30 cellular contexts compared by ENCODE assay signal in genomic region chr1:222798975-222799374, GRCh38.
"Had no signal": no experiment of that assay in that cellular context is flagged by ENCODE, and none has a peak within 500 bp of the region (broad histone marks: within the 10 kb centered on the region; RNA-seq: fewer than 3 reads in every experiment).

No MANE protein-coding gene starts in this region.

- H2AFZ ChIP-seq: parathyroid adenoma had no signal

- H3K4me3 ChIP-seq: heart left ventricle, psoas muscle, sigmoid colon, smooth muscle cell, testis, vagina had no signal

- H3K27me3 Mint-ChIP-seq: type B pancreatic cell had no signal

- H3K79me2 ChIP-seq: parathyroid adenoma had no signal

- H3K36me3 ChIP-seq: heart left ventricle, sigmoid colon, vagina, WERI-Rb-1 had no signal

- H3K27ac ChIP-seq: heart left ventricle, parathyroid adenoma, psoas muscle, testis, vagina, WERI-Rb-1 had no signal

- H3K4me1 Mint-ChIP-seq: immature natural killer cell had no signal

- H3K27ac Mint-ChIP-seq: activated CD4-positive, alpha-beta memory T cell treated with anti-CD3 and anti-CD28 coated beads, Interleukin-2, amount 10 ng/mL, durations not matched to agents 7 days and 5 days; activated CD8-positive, alpha-beta memory T cell treated with anti-CD3 and anti-CD28 coated beads, Interleukin-2, amount 10 ng/mL, durations not matched to agents 7 days and 5 days; activated naive CD8-positive, alpha-beta T cell; activated T-helper 2 cell treated with anti-CD3 and anti-CD28 coated beads, Interferon-gamma antibody, Interleukin-2, Interleukin-4, amounts not matched to agents 10 μg/mL and 5 μg/mL and 100 μg/mL, durations not matched to agents 14 hours and 24 hours and 36 hours; immature natural killer cell; T-helper 17 cell; type B pancreatic cell had no signal

- H3K9ac ChIP-seq: parathyroid adenoma had no signal

- H3K4me3 Mint-ChIP-seq: activated CD4-positive, alpha-beta memory T cell treated with anti-CD3 and anti-CD28 coated beads, Interleukin-2, amount 10 ng/mL, durations not matched to agents 7 days and 5 days; activated CD8-positive, alpha-beta memory T cell treated with anti-CD3 and anti-CD28 coated beads, Interleukin-2, amount 10 ng/mL, durations not matched to agents 7 days and 5 days; activated naive CD8-positive, alpha-beta T cell; immature natural killer cell; naive thymus-derived CD8-positive, alpha-beta T cell; neural crest cell; T-helper 17 cell; type B pancreatic cell had no signal

- H3K9me3 Mint-ChIP-seq: activated CD4-positive, alpha-beta memory T cell treated with anti-CD3 and anti-CD28 coated beads, Interleukin-2, amount 10 ng/mL, durations not matched to agents 7 days and 5 days; activated T-helper 2 cell treated with anti-CD3 and anti-CD28 coated beads, Interferon-gamma antibody, Interleukin-2, Interleukin-4, amounts not matched to agents 10 μg/mL and 5 μg/mL and 100 μg/mL, durations not matched to agents 14 hours and 24 hours and 36 hours; immature natural killer cell; naive thymus-derived CD8-positive, alpha-beta T cell; neural crest cell; type B pancreatic cell had no signal

- ATAC-seq: activated CD8-positive, alpha-beta memory T cell treated with anti-CD3 and anti-CD28 coated beads, Interleukin-2, amount 10 ng/mL, durations not matched to agents 7 days and 5 days; heart left ventricle; left colon; naive thymus-derived CD8-positive, alpha-beta T cell; psoas muscle; T-helper 17 cell had no signal

- H3K4me1 ChIP-seq: heart left ventricle, psoas muscle, testis, vagina had no signal

- H3K4me2 ChIP-seq: smooth muscle cell had no signal

- H3K27me3 ChIP-seq: sigmoid colon, testis, vagina had no signal

- DNase-seq: activated CD4-positive, alpha-beta memory T cell treated with anti-CD3 and anti-CD28 coated beads, Interleukin-2, amount 10 ng/mL, durations not matched to agents 7 days and 5 days; activated CD4-positive, alpha-beta T cell treated with anti-CD3 and anti-CD28 coated beads for 48 hours; activated CD8-positive, alpha-beta memory T cell treated with anti-CD3 and anti-CD28 coated beads, Interleukin-2, amount 10 ng/mL, durations not matched to agents 7 days and 5 days; activated T-cell treated with anti-CD3 and anti-CD28 coated beads, Interleukin-2, amount 50 U/mL, for 48 hours; caudate nucleus; foreskin fibroblast; heart left ventricle; hypothalamus; immature natural killer cell; kidney; left colon; mammary epithelial cell; naive thymus-derived CD8-positive, alpha-beta T cell; occipital lobe; psoas muscle; sigmoid colon; stimulated activated CD4-positive, alpha-beta T cell treated with anti-CD3 and anti-CD28 coated beads, Interleukin-2, amount 100 ng/mL, for 24 hours; stimulated activated naive CD4-positive, alpha-beta T cell; SW 1271; T-helper 17 cell; T1000; testis; WERI-Rb-1 had no signal

- H3K9me3 ChIP-seq: heart left ventricle, psoas muscle, sigmoid colon, testis, vagina had no signal
